In the genomic region with DNA sequence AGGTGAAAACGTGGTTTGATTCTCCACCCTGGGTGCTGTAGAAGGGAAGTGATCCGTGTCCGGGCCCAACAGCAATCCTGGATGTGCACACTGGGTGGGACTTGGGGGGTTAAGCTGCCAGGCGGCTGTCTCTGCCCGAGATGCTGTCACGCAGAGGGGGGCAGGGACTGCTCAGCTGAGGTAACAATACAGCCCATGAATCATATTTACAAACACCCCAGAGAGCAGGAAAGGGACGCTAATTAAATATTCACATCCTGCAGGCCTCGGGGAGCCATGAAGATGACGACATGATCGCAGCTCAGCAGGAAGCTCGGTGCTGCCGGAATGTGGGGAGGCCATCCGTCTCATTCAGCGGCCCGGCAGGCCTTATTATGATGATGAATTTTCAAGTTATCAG, we compare ENCODE assay signal across 1 cellular context.
TF ChIP-seq lines count a peak whose summit lies in the region.

No MANE protein-coding gene starts in this region.

TF ChIP-seq in A549, 52 proteins besides CTCF, POLR2A, EP300 and RAD21 (continued from another document):
- no peak for TF ChIP-seq RCOR1 (IDR thresholded peaks at IDR 0.05; ENCODE audit: low read depth, low read length)
- TF ChIP-seq ZSCAN20 (CRISPR knock-in tag; IDR thresholded peaks at IDR 0.05) = no peak
